ENCODE assay signal across 23 cellular contexts in genomic region chr1:207067695-207068094, GRCh38. TPM values are rescaled to one million over a fixed set of nuclear protein-coding genes. Genes with fewer than 3 reads are reported as not detected.
"Had no signal": no experiment of that assay in that cellular context is flagged by ENCODE, and none has a peak within 500 bp of the region (broad histone marks: within the 10 kb centered on the region; RNA-seq: fewer than 3 reads in every experiment).

No MANE protein-coding gene starts in this region.

- H3K27ac Mint-ChIP-seq: activated CD8-positive, alpha-beta memory T cell treated with anti-CD3 and anti-CD28 coated beads, Interleukin-2, amount 10 ng/mL, durations not matched to agents 7 days and 5 days; activated naive CD4-positive, alpha-beta T cell treated with anti-CD3 and anti-CD28 coated beads for 36 hours; activated naive CD8-positive, alpha-beta T cell treated with anti-CD3 and anti-CD28 coated beads, Interleukin-2, amount 50 U/mL, for 24 hours; activated T-helper 2 cell treated with anti-CD3 and anti-CD28 coated beads, Interferon-gamma antibody, Interleukin-2, Interleukin-4, amounts not matched to agents 10 μg/mL and 5 μg/mL and 100 μg/mL, durations not matched to agents 14 hours and 24 hours and 36 hours had no signal

- ATAC-seq: activated CD8-positive, alpha-beta memory T cell treated with anti-CD3 and anti-CD28 coated beads, Interleukin-2, amount 10 ng/mL, durations not matched to agents 7 days and 5 days; activated naive CD8-positive, alpha-beta T cell treated with anti-CD3 and anti-CD28 coated beads, Interleukin-2, amount 50 U/mL, for 24 hours; naive thymus-derived CD8-positive, alpha-beta T cell; upper lobe of right lung had no signal

- H3K4me3 Mint-ChIP-seq: activated CD8-positive, alpha-beta memory T cell treated with anti-CD3 and anti-CD28 coated beads, Interleukin-2, amount 10 ng/mL, durations not matched to agents 7 days and 5 days; activated naive CD4-positive, alpha-beta T cell treated with anti-CD3 and anti-CD28 coated beads for 36 hours; activated naive CD8-positive, alpha-beta T cell treated with anti-CD3 and anti-CD28 coated beads, Interleukin-2, amount 50 U/mL, for 24 hours; naive thymus-derived CD8-positive, alpha-beta T cell had no signal

- H3K27me3 ChIP-seq: right atrium auricular region, upper lobe of right lung had no signal

- H3K9me3 ChIP-seq: right atrium auricular region, upper lobe of right lung had no signal

- H3K27me3 Mint-ChIP-seq: activated CD8-positive, alpha-beta memory T cell treated with anti-CD3 and anti-CD28 coated beads, Interleukin-2, amount 10 ng/mL, durations not matched to agents 7 days and 5 days; activated naive CD8-positive, alpha-beta T cell treated with anti-CD3 and anti-CD28 coated beads, Interleukin-2, amount 50 U/mL, for 24 hours; naive thymus-derived CD8-positive, alpha-beta T cell had no signal

- H3K9me3 Mint-ChIP-seq: activated naive CD4-positive, alpha-beta T cell treated with anti-CD3 and anti-CD28 coated beads for 36 hours; activated naive CD8-positive, alpha-beta T cell treated with anti-CD3 and anti-CD28 coated beads, Interleukin-2, amount 50 U/mL, for 24 hours; activated T-helper 2 cell treated with anti-CD3 and anti-CD28 coated beads, Interferon-gamma antibody, Interleukin-2, Interleukin-4, amounts not matched to agents 10 μg/mL and 5 μg/mL and 100 μg/mL, durations not matched to agents 14 hours and 24 hours and 36 hours; naive thymus-derived CD8-positive, alpha-beta T cell had no signal

- H3K4me3 ChIP-seq: lung, right atrium auricular region, SK-N-MC, skin epidermis, upper lobe of right lung had no signal

- DNase-seq: activated CD4-positive, alpha-beta T cell treated with anti-CD3 and anti-CD28 coated beads, Interleukin-2, amount 50 U/mL, for 48 hours; activated CD8-positive, alpha-beta memory T cell treated with anti-CD3 and anti-CD28 coated beads, Interleukin-2, amount 10 ng/mL, durations not matched to agents 7 days and 5 days; activated naive CD4-positive, alpha-beta T cell treated with anti-CD3 and anti-CD28 coated beads for 36 hours; activated naive CD8-positive, alpha-beta T cell treated with anti-CD3 and anti-CD28 coated beads, Interleukin-2, amount 50 U/mL, for 24 hours; activated T-cell treated with anti-CD3 and anti-CD28 coated beads, Interleukin-2, amount 50 U/mL, for 1 hour; aorta; dermis blood vessel endothelial cell; erythroblast; hypothalamus; kidney glomerular epithelial cell; midbrain; naive thymus-derived CD8-positive, alpha-beta T cell; stimulated activated CD4-positive, alpha-beta T cell treated with anti-CD3 and anti-CD28 coated beads, Interleukin-4, amount 100 ng/mL, for 24 hours; stimulated activated naive CD4-positive, alpha-beta T cell; T-helper 1 cell; T1000; upper lobe of right lung had no signal

- H3K27ac ChIP-seq: SK-N-MC, skin epidermis, upper lobe of right lung had no signal

RNA-seq across cellular contexts. Expression of gene C4BPB, which starts 21.0 kb away (rescaled TPM):
- total RNA-seq: cerebellum, right atrium auricular region had no signal

RNA-seq across cellular contexts. Expression of gene C1orf116, which starts 35.1 kb away (rescaled TPM):
- total RNA-seq: activated CD8-positive, alpha-beta memory T cell treated with anti-CD3 and anti-CD28 coated beads, Interleukin-2, amount 10 ng/mL, durations not matched to agents 7 days and 5 days; activated naive CD4-positive, alpha-beta T cell treated with anti-CD3 and anti-CD28 coated beads for 36 hours; activated T-helper 2 cell treated with anti-CD3 and anti-CD28 coated beads, Interferon-gamma antibody, Interleukin-2, Interleukin-4, amounts not matched to agents 10 μg/mL and 5 μg/mL and 100 μg/mL, durations not matched to agents 14 hours and 24 hours and 36 hours had no signal
- polyA plus RNA-seq: naive thymus-derived CD8-positive, alpha-beta T cell had no signal

RNA-seq across cellular contexts. Expression of gene C4BPA, which starts 36.3 kb away (rescaled TPM):
- total RNA-seq: activated CD8-positive, alpha-beta memory T cell treated with anti-CD3 and anti-CD28 coated beads, Interleukin-2, amount 10 ng/mL, durations not matched to agents 7 days and 5 days; activated naive CD4-positive, alpha-beta T cell treated with anti-CD3 and anti-CD28 coated beads for 36 hours; activated T-helper 2 cell treated with anti-CD3 and anti-CD28 coated beads, Interferon-gamma antibody, Interleukin-2, Interleukin-4, amounts not matched to agents 10 μg/mL and 5 μg/mL and 100 μg/mL, durations not matched to agents 14 hours and 24 hours and 36 hours; cerebellum; naive thymus-derived CD8-positive, alpha-beta T cell had no signal
- polyA plus RNA-seq: naive thymus-derived CD8-positive, alpha-beta T cell had no signal
